In genomic region chr12:101772019-101772774, GRCh38 we compare ENCODE assay signal across 14 cellular contexts.
DNase-seq lines count a peak whose midpoint lies in the region; ATAC-seq and TF ChIP-seq lines count a peak whose summit lies in the region.
"Had no signal": no experiment of that assay in that cellular context is flagged by ENCODE, and none has a peak within 500 bp of the region (broad histone marks: within the 10 kb centered on the region; RNA-seq: fewer than 3 reads in every experiment).

No MANE protein-coding gene starts in this region.

- H3K4me3 ChIP-seq in HL-60 (replicated peaks; ENCODE audit: insufficient read depth, low read length) = no peak overlapping the region
- H3K4me3 ChIP-seq: GM23338 had no signal

- DNase-seq in HL-60 (ENCODE audit: low read depth in 1 of 2, low spot score in 1 of 2) (peak in 1 of 2 experiments; percentile 58), SIG-M5 (lab: John Stamatoyannopoulos, UW) (peak; percentile 46), epithelial cell of prostate (ENCODE audit: low read depth, low spot score) (peak; percentile 26)
- DNase-seq: activated T-cell treated with anti-CD3 and anti-CD28 coated beads for 4 hours; effector CD8-positive, alpha-beta T cell; midbrain; NCI-H1092 had no signal

- ATAC-seq in GM21515 (IDR thresholded peaks at IDR 0.05; ENCODE audit: unreplicated experiment) (no peak), GM18873 (IDR thresholded peaks at IDR 0.05; ENCODE audit: low FRiP score, unreplicated experiment) (no peak), HG02610 (IDR thresholded peaks at IDR 0.05; ENCODE audit: unreplicated experiment) (no peak), HG03139 (IDR thresholded peaks at IDR 0.05; ENCODE audit: unreplicated experiment) (no peak)
- ATAC-seq: GM23338, Panc1 had no signal

- no peak for TF ChIP-seq CTCF in 22Rv1 (IDR thresholded peaks at IDR 0.05)
- TF ChIP-seq CTCF in HL-60 (IDR thresholded peaks at IDR 0.05; ENCODE audit: insufficient read depth, low read length) = no peak

- no peaks in the 10 kb centered on the region for H3K27me3 ChIP-seq in HL-60 (ENCODE audit: insufficient read depth, poor library complexity, severe bottlenecking)

- H3K27ac ChIP-seq in 22Rv1 = peak overlapping the region; percentile 43
- H3K27ac ChIP-seq in HL-60 (replicated peaks) = peak overlapping the region; percentile 57
- no peak overlapping the region for H3K27ac ChIP-seq in epithelial cell of prostate
